In genomic region chr12:53451661-53452158, GRCh38 we compare ENCODE assay signal across 8 cellular contexts. TPM values are rescaled to one million over a fixed set of nuclear protein-coding genes. Genes with fewer than 3 reads are reported as not detected.
A peak's percentile ranks its signal among the peaks of the same experiment; 100 is the strongest.
DNase-seq lines count a peak whose midpoint lies in the region; ATAC-seq, FAIRE-seq and TF ChIP-seq lines count a peak whose summit lies in the region.

TSS of gene PCBP2 (plus strand) at chr12:53452102. CDS start at chr12:53454801, 2,699 bp downstream.

- no peaks in the 10 kb centered on the region for H3K9me3 Mint-ChIP-seq in brain

- peak; percentile 91 for DNase-seq in 8988T
- peak; percentile 98 for DNase-seq in NCI-H2107 (lab: John Stamatoyannopoulos, UW)
- DNase-seq in iPS DF 4.7 (ENCODE audit: extremely low read depth, low spot score): peak; percentile 99
- DNase-seq in skeletal muscle cell (ENCODE audit: low read depth): peak; percentile 99

- H3K4me3 Mint-ChIP-seq in brain: peak within 1 kb of the TSS; percentile 93 to 99 (median 99)

- FAIRE-seq in TTC549 (lab: Jason Lieb, UNC): peak; percentile 88

- peak within 1 kb of the TSS; percentile 93 to 100 (median 100) for H3K27ac Mint-ChIP-seq in brain

- TF ChIP-seq CTCF in brain (conservative IDR thresholded peaks at IDR 0.05): peak; percentile 66 to 84

- H3K4me3 ChIP-seq in skeletal muscle cell (ENCODE audit: low read depth, low read length): peak within 1 kb of the TSS; percentile 89

- peaks cover 45% of the 10 kb centered on the region for H3K36me3 Mint-ChIP-seq in brain

- peak; percentile 96 for ATAC-seq in GM18517 (IDR thresholded peaks at IDR 0.05; ENCODE audit: unreplicated experiment)
- peak; percentile 95 for ATAC-seq in HG03060 (IDR thresholded peaks at IDR 0.05; ENCODE audit: low read depth, unreplicated experiment)

- H3K27me3 Mint-ChIP-seq in brain: peaks cover 8% of the 10 kb centered on the region

- H3K4me1 Mint-ChIP-seq in brain: peaks cover 29% of the 10 kb centered on the region

RNA-seq across cellular contexts. Expression of gene PCBP2, which starts in this region (rescaled TPM):
- polyA plus RNA-seq in brain (ENCODE audit: insufficient read depth, low read depth, low replicate concordance): 1,093 TPM

Comparison
In these comparisons a context has a peak if more than half of its experiments do, and no peak if none do; other contexts are left out.
1. Peak in every context shown above with its lines: DNase-seq, ATAC-seq and H3K4me3 ChIP-seq.